24 cellular contexts compared by ENCODE assay signal in genomic region chr7:2438775-2439174, GRCh38. TPM values are rescaled to one million over a fixed set of nuclear protein-coding genes. Genes with fewer than 3 reads are reported as not detected.
"Had no signal": no experiment of that assay in that cellular context is flagged by ENCODE, and none has a peak within 500 bp of the region (broad histone marks: within the 10 kb centered on the region; RNA-seq: fewer than 3 reads in every experiment).

No MANE protein-coding gene starts in this region.

- DNase-seq: activated CD4-positive, alpha-beta memory T cell treated with anti-CD3 and anti-CD28 coated beads, Interleukin-2, amount 10 ng/mL, durations not matched to agents 7 days and 5 days; activated CD4-positive, alpha-beta T cell treated with anti-CD3 and anti-CD28 coated beads for 48 hours; activated CD4-positive, CD25-positive, alpha-beta regulatory T cell; activated naive CD4-positive, alpha-beta T cell treated with anti-CD3 and anti-CD28 coated beads for 36 hours; activated T-cell treated with anti-CD3 and anti-CD28 coated beads, Interleukin-2, amount 50 U/mL, for 4 hours; body of pancreas; effector memory CD8-positive, alpha-beta T cell; hypothalamus; mesendoderm; naive thymus-derived CD4-positive, alpha-beta T cell; sigmoid colon; spleen; stimulated activated naive CD4-positive, alpha-beta T cell treated with Interleukin-2 at 50 U/mL for 16 hours; substantia nigra; T-helper 1 cell; T-helper 9 cell had no signal

- H3K27ac Mint-ChIP-seq: activated CD4-positive, alpha-beta memory T cell treated with anti-CD3 and anti-CD28 coated beads, Interleukin-2, amount 10 ng/mL, durations not matched to agents 7 days and 5 days; activated naive CD4-positive, alpha-beta T cell treated with anti-CD3 and anti-CD28 coated beads for 36 hours; naive thymus-derived CD4-positive, alpha-beta T cell had no signal

- H3K36me3 ChIP-seq: pancreas had no signal

- H3K9me3 Mint-ChIP-seq: activated CD4-positive, alpha-beta memory T cell treated with anti-CD3 and anti-CD28 coated beads, Interleukin-2, amount 10 ng/mL, durations not matched to agents 7 days and 5 days; activated naive CD4-positive, alpha-beta T cell treated with anti-CD3 and anti-CD28 coated beads for 36 hours; activated T-cell treated with anti-CD3 and anti-CD28 coated beads, Interleukin-2, amount 50 U/mL, for 4 hours; effector memory CD8-positive, alpha-beta T cell; naive thymus-derived CD4-positive, alpha-beta T cell had no signal

- H3K4me1 Mint-ChIP-seq: activated CD4-positive, alpha-beta memory T cell treated with anti-CD3 and anti-CD28 coated beads, Interleukin-2, amount 10 ng/mL, durations not matched to agents 7 days and 5 days had no signal

- H3K4me3 ChIP-seq: body of pancreas, pancreas, sigmoid colon, spleen, tibial nerve had no signal

- H3K27me3 Mint-ChIP-seq: activated CD4-positive, alpha-beta memory T cell treated with anti-CD3 and anti-CD28 coated beads, Interleukin-2, amount 10 ng/mL, durations not matched to agents 7 days and 5 days; effector memory CD8-positive, alpha-beta T cell; naive thymus-derived CD4-positive, alpha-beta T cell had no signal

- H3K27ac ChIP-seq: body of pancreas, pancreas, spleen had no signal

- H3K9me3 ChIP-seq: body of pancreas, pancreas, sigmoid colon, spleen, tibial nerve had no signal

- H3K4me3 Mint-ChIP-seq: activated CD4-positive, alpha-beta memory T cell treated with anti-CD3 and anti-CD28 coated beads, Interleukin-2, amount 10 ng/mL, durations not matched to agents 7 days and 5 days; activated naive CD4-positive, alpha-beta T cell treated with anti-CD3 and anti-CD28 coated beads for 36 hours; activated T-cell treated with anti-CD3 and anti-CD28 coated beads, Interleukin-2, amount 50 U/mL, for 4 hours; effector memory CD8-positive, alpha-beta T cell; naive thymus-derived CD4-positive, alpha-beta T cell had no signal

- H3K27me3 ChIP-seq: body of pancreas, pancreas, sigmoid colon, spleen, tibial nerve had no signal

- H3K4me1 ChIP-seq: sigmoid colon had no signal

RNA-seq across cellular contexts. Expression of gene GRIFIN, which starts 37.4 kb away (rescaled TPM):
- total RNA-seq: activated CD4-positive, alpha-beta memory T cell treated with anti-CD3 and anti-CD28 coated beads, Interleukin-2, amount 10 ng/mL, durations not matched to agents 7 days and 5 days; activated naive CD4-positive, alpha-beta T cell treated with anti-CD3 and anti-CD28 coated beads for 36 hours; activated T-cell treated with anti-CD3 and anti-CD28 coated beads, Interleukin-2, amount 50 U/mL, for 4 hours; body of pancreas; cardiac septum; dermis microvascular lymphatic vessel endothelial cell; glomerular endothelial cell; kidney epithelial cell; liver; mucosa of gallbladder; naive thymus-derived CD4-positive, alpha-beta T cell; pancreas; sigmoid colon; spleen; tibial nerve had no signal
- polyA plus RNA-seq: liver; naive thymus-derived CD4-positive, alpha-beta T cell; pancreas; sigmoid colon; spleen had no signal
